ENCODE assay signal across 2 cellular contexts in the genomic region with DNA sequence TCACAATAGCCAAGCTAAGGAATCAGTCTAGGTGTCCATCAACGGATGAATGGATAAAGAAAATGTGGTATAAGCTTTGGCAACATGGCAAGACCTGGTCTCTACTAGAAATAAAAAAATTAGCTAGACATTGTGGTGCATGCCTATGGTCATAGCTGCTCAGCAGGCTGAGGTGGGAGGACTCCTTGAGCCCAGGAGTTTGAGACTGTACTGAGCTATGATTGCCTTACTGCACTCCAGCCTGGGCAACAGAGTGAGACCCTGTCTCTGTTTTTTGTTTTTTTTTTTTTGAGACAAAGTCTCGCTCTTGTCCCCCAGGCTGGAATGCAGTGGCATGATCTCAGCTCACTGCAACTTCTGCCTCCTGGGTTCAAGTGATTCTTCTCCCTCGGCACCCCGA. TPM values are rescaled to one million over a fixed set of nuclear protein-coding genes. Genes with fewer than 3 reads are reported as not detected.
"Had no signal": no experiment of that assay in that cellular context is flagged by ENCODE, and none has a peak within 500 bp of the region (broad histone marks: within the 10 kb centered on the region; RNA-seq: fewer than 3 reads in every experiment).

No MANE protein-coding gene starts in this region.

RNA-seq across cellular contexts. Expression of a gene that starts 11.6 kb away (rescaled TPM):
- total RNA-seq: HFFc6 had no signal
- polyA plus RNA-seq: GM23248 had no signal
